In genomic region chr2:96737251-96737650, GRCh38 we compare ENCODE assay signal across 20 cellular contexts.
"Had no signal": no experiment of that assay in that cellular context is flagged by ENCODE, and none has a peak within 500 bp of the region (broad histone marks: within the 10 kb centered on the region; RNA-seq: fewer than 3 reads in every experiment).

No MANE protein-coding gene starts in this region.

- H3K27ac Mint-ChIP-seq: activated CD4-positive, alpha-beta T cell treated with anti-CD3 and anti-CD28 coated beads for 36 hours; activated T-cell treated with anti-CD3 and anti-CD28 coated beads, Interleukin-2, amount 50 U/mL, for 72 hours had no signal

- H3K4me3 Mint-ChIP-seq: activated CD4-positive, alpha-beta T cell treated with anti-CD3 and anti-CD28 coated beads for 36 hours had no signal

- ATAC-seq: activated CD4-positive, alpha-beta T cell treated with anti-CD3 and anti-CD28 coated beads for 36 hours; activated naive CD4-positive, alpha-beta T cell treated with anti-CD3 and anti-CD28 coated beads, Interleukin-2, amount 50 U/mL, for 72 hours; activated T-cell treated with anti-CD3 and anti-CD28 coated beads, Interleukin-2, amount 50 U/mL, for 72 hours; K562 had no signal

- H3K9me3 Mint-ChIP-seq: activated CD4-positive, alpha-beta memory T cell treated with anti-CD3 and anti-CD28 coated beads, Interleukin-2, amount 10 ng/mL, durations not matched to agents 7 days and 5 days; activated naive CD4-positive, alpha-beta T cell treated with anti-CD3 and anti-CD28 coated beads, Interleukin-2, amount 50 U/mL, for 72 hours; activated T-cell treated with anti-CD3 and anti-CD28 coated beads, Interleukin-2, amount 50 U/mL, for 72 hours had no signal

- H3K4me3 ChIP-seq: K562 had no signal

- H3K27ac ChIP-seq: VCaP had no signal

- H3K27me3 Mint-ChIP-seq: activated CD4-positive, alpha-beta memory T cell treated with anti-CD3 and anti-CD28 coated beads, Interleukin-2, amount 10 ng/mL, durations not matched to agents 7 days and 5 days; activated CD4-positive, alpha-beta T cell treated with anti-CD3 and anti-CD28 coated beads for 36 hours had no signal

- DNase-seq: activated CD4-positive, alpha-beta T cell treated with anti-CD3 and anti-CD28 coated beads for 36 hours; activated CD4-positive, alpha-beta T cell treated with anti-CD3 and anti-CD28 coated beads, Interleukin-2, amount 50 U/mL, for 1 hour; activated T-cell treated with anti-CD3 and anti-CD28 coated beads for 4 hours; activated T-cell treated with anti-CD3 and anti-CD28 coated beads, Interleukin-2, amount 50 U/mL, for 72 hours; cerebellar nuclear complex; Karpas-422; NCI-H1092; NCI-H1417; NCI-H1930; NCI-H2171; NCI-H2227 treated with DMSO at 0.1 percent for 48 hours; NCI-H446 treated with DMSO at 0.1 percent for 48 hours; NCI-H526; NCI-H82; SIG-M5; T1000 had no signal
